In genomic region chr1:54401799-54402198, GRCh38 we compare ENCODE assay signal across 1 cellular context.
TF ChIP-seq lines count a peak whose summit lies in the region.

No MANE protein-coding gene starts in this region.

TF ChIP-seq in HEK293, 187 proteins besides CTCF, POLR2A, EP300 and RAD21 (continued from another document):
- TF ChIP-seq ZNF692 (tag by site-specific recombination; IDR thresholded peaks at IDR 0.05) = no peak
- TF ChIP-seq ZNF514 (tag by site-specific recombination; IDR thresholded peaks at IDR 0.05) = no peak
- TF ChIP-seq SP7 (tag by site-specific recombination; IDR thresholded peaks at IDR 0.05) = peak; percentile 92
- no peak for TF ChIP-seq ZNF521 (tag by site-specific recombination; IDR thresholded peaks at IDR 0.05)
